7 cellular contexts compared by ENCODE assay signal in genomic region chr1:65002508-65003315, GRCh38. TPM values are rescaled to one million over a fixed set of nuclear protein-coding genes. Genes with fewer than 3 reads are reported as not detected.
DNase-seq lines count a peak whose midpoint lies in the region; ATAC-seq, FAIRE-seq and TF ChIP-seq lines count a peak whose summit lies in the region.

No MANE protein-coding gene starts in this region.

- no peak for TF ChIP-seq POLR2A in stomach (IDR thresholded peaks at IDR 0.05)

- no peaks in the 10 kb centered on the region for H3K36me3 ChIP-seq in Panc1 (ENCODE audit: control insufficient read depth, insufficient read depth, low read length)
- H3K36me3 ChIP-seq in neuron (ENCODE audit: insufficient read depth, low read length): no peaks in the 10 kb centered on the region
- H3K36me3 ChIP-seq in stomach: no peaks in the 10 kb centered on the region

- CTCF ChIA-PET in Panc1 (lab: Charles Lee): interaction anchor here (1.4 kb wide), 1 partner anchor 18 kb away, joined by 4 read pairs; no protein-coding TSS in a partner anchor

- no TSS peak for BruUV-seq in Panc1 (replicated peaks; lab: Mats Ljungman, UMichigan)

- in situ Hi-C loops in Panc1 (cut with HindIII; ENCODE audit: low pct_unique_long_range_greater_than_20kb, low sequenced_read_pairs): no loop called here

- H3K4me1 ChIP-seq in Panc1 (ENCODE audit: control insufficient read depth, insufficient read depth, low read length) (peaks cover 5% of the 10 kb centered on the region), neuron (ENCODE audit: insufficient read depth, low read length) (no peaks in the 10 kb centered on the region), stomach (peaks cover 8 to 27% (median 16%) of the 10 kb centered on the region in 4 donors)

- intact Hi-C loops in Panc1 (cut with micrococcal nuclease; ENCODE audit: unreplicated experiment): loop anchor here (1.0 to 2.0 kb wide), 2 partner anchors 20 to 39 kb away; no protein-coding TSS in a partner anchor
- intact Hi-C loops in stomach (cut with DNase I; ENCODE audit: low total_unique reads): no loop called here

- no peak overlapping the region for H2AFZ ChIP-seq in neuron (ENCODE audit: low read depth, low read length)

- ATAC-seq in GM18867 (IDR thresholded peaks at IDR 0.05; ENCODE audit: unreplicated experiment) (peak; percentile 82), HG03064 (IDR thresholded peaks at IDR 0.05; ENCODE audit: low read depth, unreplicated experiment) (peak; percentile 65), Panc1 (peak; percentile 96)

- H3K9me3 ChIP-seq in Panc1 (ENCODE audit: control insufficient read depth, insufficient read depth, low read depth, low read length): no peaks in the 10 kb centered on the region
- H3K9me3 ChIP-seq in neuron (ENCODE audit: low read length): peaks cover 3% of the 10 kb centered on the region
- no peaks in the 10 kb centered on the region for H3K9me3 ChIP-seq in stomach

- DNase-seq in Panc1 (ENCODE audit: low read depth, low spot score): peak; percentile 25
- DNase-seq in activated naive CD4-positive, alpha-beta T cell treated with Interleukin-2 at 50 U/mL for 16 hours: peak; percentile 71
- peak; percentile 54 to 72 for DNase-seq in frontal cortex (ENCODE audit: low spot score in 2 of 2)
- DNase-seq in stomach: peak; percentile 77

- no peak for FAIRE-seq in frontal cortex (lab: Jason Lieb, UNC)

- no peaks in the 10 kb centered on the region; the same call in 1 of the 2 replicates for H3K27me3 ChIP-seq in Panc1 (ENCODE audit: control insufficient read depth, insufficient read depth, low read length)
- no peaks in the 10 kb centered on the region for H3K27me3 ChIP-seq in neuron (ENCODE audit: insufficient read depth, low read length)
- H3K27me3 ChIP-seq in stomach: no peaks in the 10 kb centered on the region

- H3K27ac ChIP-seq in Panc1 (ENCODE audit: low read length) (peak overlapping the region; percentile 81), stomach (peak overlapping the region; percentile 90 to 96 (median 93))

- WGBS in stomach, 5 donors: 1% methylated on average over 37 to 72 of the region's 72 CpGs

- POLR2A ChIA-PET in Panc1 (lab: Charles Lee): interaction anchor here (0.5 to 0.7 kb wide), 4 partner anchors 13 to 141 kb away, joined by 3 to 10 read pairs (median 4); no protein-coding TSS in a partner anchor

- TF ChIP-seq CTCF in Panc1 (IDR thresholded peaks at IDR 0.05): no peak
- TF ChIP-seq CTCF in stomach (IDR thresholded peaks at IDR 0.05): no peak

- peak; percentile 29 for TF ChIP-seq EP300 in stomach (IDR thresholded peaks at IDR 0.05)

- H3K4me3 ChIP-seq in Panc1 (ENCODE audit: low read depth in 2 of 2, low read length in 2 of 2) (peak overlapping the region; percentile 54 to 69), neuron (ENCODE audit: low read length) (peak overlapping the region; percentile 42), stomach (peak overlapping the region; percentile 38 to 76 (median 64))

RNA-seq across cellular contexts. Expression of gene JAK1, which starts 36.4 kb away (rescaled TPM):
- 138 TPM for total RNA-seq in Panc1 (2021; ENCODE audit: unreplicated experiment)
- 67.5 TPM for polyA plus RNA-seq in Panc1 (2012; ENCODE audit: insufficient read length)
- total RNA-seq in frontal cortex: 37.5 TPM
- 100 to 1,000 TPM in 3 of 5 donors, 10 to 100 TPM in 2; 69.2 to 149 (median 106) TPM for total RNA-seq in stomach
- polyA plus RNA-seq in stomach: 10 to 100 TPM; 21.3 to 44.0 (median 28.3) TPM

Comparison
In these comparisons a context has a peak if more than half of its experiments do, and no peak if none do; other contexts are left out.
1. Peak in every context shown above with its lines: DNase-seq, ATAC-seq, H3K4me3 ChIP-seq and H3K27ac ChIP-seq.
2. DNase-seq: peak in every context shown above with its lines; median percentile 77 in stomach; 71 in activated naive CD4-positive, alpha-beta T cell treated with Interleukin-2 at 50 U/mL for 16 hours; 63 in frontal cortex; 25 in Panc1.